ENCODE assay signal across 16 cellular contexts in the genomic region with DNA sequence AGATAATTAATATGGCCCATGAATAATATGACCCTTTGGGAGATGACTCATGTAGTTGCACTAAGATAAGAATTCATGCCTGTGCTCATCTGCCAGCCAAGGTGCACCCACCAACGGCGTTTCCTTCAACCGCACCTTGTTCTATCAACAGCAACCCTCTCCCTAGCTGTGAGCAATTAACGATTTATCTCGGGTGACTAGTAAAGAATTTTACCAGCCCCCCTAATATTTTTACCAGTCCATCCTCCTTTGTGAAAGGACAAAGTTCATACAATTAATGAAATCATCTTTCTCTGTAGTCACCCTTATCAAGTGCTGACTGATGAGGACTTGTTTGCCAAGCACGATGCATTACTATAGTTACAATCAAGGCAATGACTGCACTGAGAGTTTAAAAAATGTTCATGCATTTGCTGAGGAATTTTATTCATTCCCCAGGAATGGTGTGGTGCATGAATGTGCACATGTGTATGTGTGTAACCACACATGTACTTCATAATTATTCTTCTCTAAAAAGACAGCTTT.
A peak's percentile ranks its signal among the peaks of the same experiment; 100 is the strongest.
DNase-seq lines count a peak whose midpoint lies in the region; ATAC-seq and TF ChIP-seq lines count a peak whose summit lies in the region.
"Had no signal": no experiment of that assay in that cellular context is flagged by ENCODE, and none has a peak within 500 bp of the region (broad histone marks: within the 10 kb centered on the region; RNA-seq: fewer than 3 reads in every experiment).

No MANE protein-coding gene starts in this region.

- H3K9me3 ChIP-seq in Caco-2: no peaks in the 10 kb centered on the region
- H3K9me3 ChIP-seq: BE2C had no signal

- peaks cover 8% of the 10 kb centered on the region for H3K4me1 Mint-ChIP-seq in Caco-2 (ENCODE audit: low read depth, unreplicated experiment)

- POLR2A ChIA-PET in Caco-2 (lab: Charles Lee): no interaction called here

- H3K27me3 ChIP-seq in Caco-2 (replicated peaks; ENCODE audit: control insufficient read depth, insufficient read depth, low read length): no peaks in the 10 kb centered on the region
- H3K27me3 ChIP-seq: BE2C, SJSA1 had no signal

- no peak overlapping the region for H3K4me3 ChIP-seq in Caco-2 (ENCODE audit: low read depth, low read length)
- H3K4me3 ChIP-seq: SJSA1 had no signal

- no peaks in the 10 kb centered on the region for H3K36me3 ChIP-seq in Caco-2 (ENCODE audit: control insufficient read depth, insufficient read depth, low read length)
- H3K36me3 ChIP-seq: BE2C, SJSA1 had no signal

- H3K9me3 Mint-ChIP-seq in Caco-2 (ENCODE audit: unreplicated experiment): no peaks in the 10 kb centered on the region

- DNase-seq in Caco-2 (no peak), NCI-H226 (peak; percentile 91), left cardiac atrium (no peak), omental fat pad (ENCODE audit: low spot score) (no peak), NCI-H2029 (lab: John Stamatoyannopoulos, UW) (no peak), Kasumi-1 (lab: John Stamatoyannopoulos, UW) (no peak), left lobe of liver (ENCODE audit: low spot score) (no peak)
- DNase-seq: BE2C; CD4-positive, alpha-beta memory T cell; DMS79; HFFc6; Karpas-422; NCI-H1105 treated with DMSO at 0.1 percent for 48 hours; NCI-H1694 treated with DMSO at 0.1 percent for 48 hours; NCI-H69 had no signal

- peaks cover 8% of the 10 kb centered on the region for H3K4me1 ChIP-seq in Caco-2
- H3K4me1 ChIP-seq: BE2C, SJSA1 had no signal

- ATAC-seq in left cardiac atrium (peak; percentile 59 to 95), omental fat pad (ENCODE audit: low FRiP score) (peak; percentile 91), left lobe of liver (no peak)

- peak overlapping the region; percentile 46 for H3K4me3 Mint-ChIP-seq in Caco-2 (ENCODE audit: unreplicated experiment)
- H3K4me3 Mint-ChIP-seq: CD4-positive, alpha-beta memory T cell; HFFc6 had no signal

- no peaks in the 10 kb centered on the region for H3K36me3 Mint-ChIP-seq in Caco-2 (ENCODE audit: insufficient read depth, unreplicated experiment)
- H3K36me3 Mint-ChIP-seq: CD4-positive, alpha-beta memory T cell had no signal

- H3K27me3 Mint-ChIP-seq in Caco-2 (ENCODE audit: insufficient read depth, unreplicated experiment): no peaks in the 10 kb centered on the region

- CTCF ChIA-PET in Caco-2 (lab: Charles Lee): no interaction called here

- peak overlapping the region; percentile 77 for H3K27ac Mint-ChIP-seq in Caco-2 (ENCODE audit: unreplicated experiment)
- H3K27ac Mint-ChIP-seq: CD4-positive, alpha-beta memory T cell; HFFc6 had no signal

- no TSS peak for BruUV-seq in Caco-2 (replicated peaks; lab: Mats Ljungman, UMichigan)

- intact Hi-C loops in Caco-2 (cut with micrococcal nuclease; ENCODE audit: unreplicated experiment) (no loop called here), left cardiac atrium (cut with DNase I) (no loop called here)

- TF ChIP-seq CTCF in Caco-2 (IDR thresholded peaks at IDR 0.05; ENCODE audit: insufficient read depth in 1 of 2, low read depth in 1 of 2, low read length in 1 of 2, severe bottlenecking in 1 of 2, unreplicated experiment in 1 of 2): no peak
- no peak for TF ChIP-seq CTCF in omental fat pad (IDR thresholded peaks at IDR 0.05)
